16 cellular contexts compared by ENCODE assay signal in genomic region chr20:58081842-58082241, GRCh38.
DNase-seq lines count a peak whose midpoint lies in the region; ATAC-seq and TF ChIP-seq lines count a peak whose summit lies in the region.
"Had no signal": no experiment of that assay in that cellular context is flagged by ENCODE, and none has a peak within 500 bp of the region (broad histone marks: within the 10 kb centered on the region; RNA-seq: fewer than 3 reads in every experiment).

No MANE protein-coding gene starts in this region.

- ATAC-seq in HG03432 (IDR thresholded peaks at IDR 0.05; ENCODE audit: unreplicated experiment) (no peak), HG02840 (IDR thresholded peaks at IDR 0.05; ENCODE audit: low FRiP score, unreplicated experiment) (no peak), GM21447 (IDR thresholded peaks at IDR 0.05; ENCODE audit: unreplicated experiment) (no peak)
- ATAC-seq: activated CD4-positive, alpha-beta T cell treated with anti-CD3 and anti-CD28 coated beads for 36 hours; stimulated activated naive CD8-positive, alpha-beta T cell treated with anti-CD3 and anti-CD28 coated beads, Interleukin-15, Interleukin-2, amounts not matched to agents 100 U/mL and 50 U/mL, for 24 hours had no signal

- DNase-seq in AG08395 (ENCODE audit: low spot score): peak; percentile 85
- DNase-seq in HT-29 (ENCODE audit: low spot score): peak; percentile 15
- DNase-seq in astrocyte of the cerebellum (ENCODE audit: low read depth): peak; percentile 73
- peak; percentile 61 to 79 for DNase-seq in foreskin fibroblast
- no peak for DNase-seq in SKM-1 (lab: John Stamatoyannopoulos, UW; ENCODE audit: unreplicated experiment)
- DNase-seq: ACHN; activated CD4-positive, alpha-beta T cell treated with anti-CD3 and anti-CD28 coated beads for 36 hours; esophagus squamous epithelium; NCI-H146; NCI-H524; nucleus accumbens; RPMI8226; stimulated activated naive CD8-positive, alpha-beta T cell treated with anti-CD3 and anti-CD28 coated beads, Interleukin-15, Interleukin-2, amounts not matched to agents 100 U/mL and 50 U/mL, for 24 hours had no signal

- in situ Hi-C loops in astrocyte of the cerebellum (cut with HindIII; ENCODE audit: low sequenced_read_pairs): no loop called here

- TF ChIP-seq CTCF in astrocyte of the cerebellum (IDR thresholded peaks at IDR 0.05; ENCODE audit: low read depth, low read length, missing control alignments) (no peak), foreskin fibroblast (IDR thresholded peaks at IDR 0.05; ENCODE audit: low read depth, low read length) (no peak)

- H3K4me3 ChIP-seq in astrocyte of the cerebellum (ENCODE audit: low read depth, low read length): no peak overlapping the region
- no peak overlapping the region for H3K4me3 ChIP-seq in foreskin fibroblast (ENCODE audit: low read depth in 1 of 2, low read length in 2 of 2)
- H3K4me3 ChIP-seq: esophagus squamous epithelium had no signal
